In genomic region chr5:151196556-151197290, GRCh38 we compare ENCODE assay signal across 1 cellular context.
TF ChIP-seq lines count a peak whose summit lies in the region.

No MANE protein-coding gene starts in this region.

TF ChIP-seq in GM12878, 131 proteins besides CTCF, POLR2A, EP300 and RAD21 (continued from another document):
- peak; percentile 83 for TF ChIP-seq SKIL (IDR thresholded peaks at IDR 0.05; ENCODE audit: low read depth, poor library complexity, severe bottlenecking)
- TF ChIP-seq PKNOX1 (IDR thresholded peaks at IDR 0.05): peak; percentile 95
- no peak for TF ChIP-seq RCOR1 (conservative IDR thresholded peaks at IDR 0.05; ENCODE audit: low read depth, low read length)
- peak; percentile 60; the same call in 1 of the 2 replicates for TF ChIP-seq RB1 (IDR thresholded peaks at IDR 0.05; ENCODE audit: borderline replicate concordance)
- TF ChIP-seq JUND (IDR thresholded peaks at IDR 0.05; ENCODE audit: low read depth, low read length): no peak
- 0 out of 4 replicates have a peak, but pooled peaks of 1 of the 2 experiments have one; percentile 40 for TF ChIP-seq SRF (IDR thresholded peaks at IDR 0.05; ENCODE audit: low read depth in 2 of 2, low read length in 2 of 2)
- TF ChIP-seq IRF5 (IDR thresholded peaks at IDR 0.05; ENCODE audit: borderline replicate concordance): no peak
- no peak for TF ChIP-seq NRF1 (conservative IDR thresholded peaks at IDR 0.05; ENCODE audit: low read depth, low read length)
- TF ChIP-seq BACH1 (IDR thresholded peaks at IDR 0.05; ENCODE audit: borderline replicate concordance): peak; percentile 57; the same call in 1 of the 2 replicates
- TF ChIP-seq BRCA1 (IDR thresholded peaks at IDR 0.05; ENCODE audit: low read depth, low read length): no peak
TF ChIP-seq in GM12878: peak in this region for 43.
